7 cellular contexts compared by ENCODE assay signal in genomic region chr6:157613011-157613522, GRCh38.
DNase-seq lines count a peak whose midpoint lies in the region; ATAC-seq and TF ChIP-seq lines count a peak whose summit lies in the region.

No MANE protein-coding gene starts in this region.

- no peak overlapping the region for H3K4me3 Mint-ChIP-seq in type B pancreatic cell

- peaks cover 3% of the 10 kb centered on the region for H3K4me1 Mint-ChIP-seq in type B pancreatic cell (ENCODE audit: unreplicated experiment)

- no peaks in the 10 kb centered on the region for H3K27me3 Mint-ChIP-seq in type B pancreatic cell

- TF ChIP-seq CTCF in type B pancreatic cell (conservative IDR thresholded peaks at IDR 0.05) = no peak

- ATAC-seq in GM18498 (IDR thresholded peaks at IDR 0.05; ENCODE audit: unreplicated experiment) = no peak

- DNase-seq in HS-27A (ENCODE audit: low read depth) (peak; percentile 73), SIG-M5 (lab: John Stamatoyannopoulos, UW) (peak; percentile 21), fibroblast of peridontal ligament (ENCODE audit: extremely low read depth) (peak; percentile 93), type B pancreatic cell (ENCODE audit: extremely low spot score, unreplicated experiment) (no peak), DMS79 treated with DMSO at 0.1 percent for 48 hours (lab: John Stamatoyannopoulos, UW) (no peak), NCI-H2171 (lab: John Stamatoyannopoulos, UW) (no peak)

- no peaks in the 10 kb centered on the region for H3K9me3 Mint-ChIP-seq in type B pancreatic cell

- peaks cover 5% of the 10 kb centered on the region for H3K36me3 Mint-ChIP-seq in type B pancreatic cell

- H3K27ac Mint-ChIP-seq in type B pancreatic cell = peak overlapping the region; percentile 50

Comparison
In these comparisons a context has a peak if more than half of its experiments do, and no peak if none do; other contexts are left out.
1. DNase-seq: peak in HS-27A (single experiment), SIG-M5 (single experiment) and fibroblast of peridontal ligament (single experiment); none in type B pancreatic cell (single experiment), DMS79 treated with DMSO at 0.1 percent for 48 hours (single experiment) and NCI-H2171 (single experiment).